In genomic region chr9:134378901-134379338, GRCh38 we compare ENCODE assay signal across 9 cellular contexts. TPM values are rescaled to one million over a fixed set of nuclear protein-coding genes. Genes with fewer than 3 reads are reported as not detected.
DNase-seq lines count a peak whose midpoint lies in the region; ATAC-seq and TF ChIP-seq lines count a peak whose summit lies in the region.
"Had no signal": no experiment of that assay in that cellular context is flagged by ENCODE, and none has a peak within 500 bp of the region (broad histone marks: within the 10 kb centered on the region; RNA-seq: fewer than 3 reads in every experiment).

No MANE protein-coding gene starts in this region.

- CTCF ChIA-PET in GM10248 (lab: Yijun Ruan, JAX) = interaction anchor here (0.9 to 2.4 kb wide), 3 partner anchors 13 to 70 kb away, joined by 3 to 7 read pairs (median 5); no protein-coding TSS in a partner anchor

- H3K27me3 Mint-ChIP-seq in activated T-helper 17 cell treated with anti-CD3 and anti-CD28 coated beads, Interleukin-2, amount 50 U/mL, for 72 hours = no peaks in the 10 kb centered on the region

- no peak overlapping the region for H2AFZ ChIP-seq in GM23248

- no peaks in the 10 kb centered on the region for H3K9me2 ChIP-seq in GM23248 (ENCODE audit: insufficient read depth)

- H3K4me2 ChIP-seq in GM23248 (ENCODE audit: unreplicated experiment) = peak overlapping the region; percentile 1

- no peaks in the 10 kb centered on the region for H3F3A ChIP-seq in GM23248 (ENCODE audit: insufficient read depth)

- TF ChIP-seq POLR2A in heart left ventricle (IDR thresholded peaks at IDR 0.05) = no peak

- peaks cover 13% of the 10 kb centered on the region for H3K4me1 Mint-ChIP-seq in activated T-helper 17 cell treated with anti-CD3 and anti-CD28 coated beads, Interleukin-2, amount 50 U/mL, for 72 hours

- H3K36me3 ChIP-seq in GM23248 (ENCODE audit: low read depth) (no peaks in the 10 kb centered on the region), WERI-Rb-1 (no peaks in the 10 kb centered on the region), heart left ventricle (no peaks in the 10 kb centered on the region), skeletal muscle tissue (ENCODE audit: control insufficient read depth in 3 of 3, insufficient read depth in 3 of 3, low read length in 3 of 3) (no peaks in the 10 kb centered on the region)

- 36 to 41% methylated on average over 10 to 11 of the region's 11 CpGs for WGBS in GM23248 (ENCODE audit: low coverage in 1 of 2, low lambda C conversion rate in 2 of 2, missing lambda C conversion rate in 2 of 2), 2 experiments
- WGBS in heart left ventricle, 4 donors = 21 to 26% (median 24%) methylated on average over 11 of the region's 11 CpGs; no CpG with 5 or more reads in 1 of the 4 donors

- H3K9me3 Mint-ChIP-seq in activated T-helper 17 cell treated with anti-CD3 and anti-CD28 coated beads, Interleukin-2, amount 50 U/mL, for 72 hours = no peaks in the 10 kb centered on the region

- no peaks in the 10 kb centered on the region for H3K36me3 Mint-ChIP-seq in activated T-helper 17 cell treated with anti-CD3 and anti-CD28 coated beads, Interleukin-2, amount 50 U/mL, for 72 hours (ENCODE audit: low read depth)

- H3K27ac Mint-ChIP-seq in activated T-helper 17 cell treated with anti-CD3 and anti-CD28 coated beads, Interleukin-2, amount 50 U/mL, for 72 hours = no peak overlapping the region

- H3K27me3 ChIP-seq in GM23248 (replicated peaks; ENCODE audit: insufficient read depth) (no peaks in the 10 kb centered on the region), WERI-Rb-1 (ENCODE audit: insufficient read depth, low read depth, severe bottlenecking) (no peaks in the 10 kb centered on the region), heart left ventricle (no peaks in the 10 kb centered on the region), skeletal muscle tissue (ENCODE audit: control insufficient read depth in 3 of 3, insufficient read depth in 3 of 3, low read length in 3 of 3) (no peaks in the 10 kb centered on the region)

- intact Hi-C loops in heart left ventricle (cut with DNase I) = loop anchor here in 5 of 10 donors (5.0 to 10.0 kb wide), 4 partner anchors 37 to 56 kb away; no protein-coding TSS in a partner anchor

- H3K4me3 ChIP-seq in GM23248 = no peak overlapping the region
- H3K4me3 ChIP-seq in WERI-Rb-1 (ENCODE audit: low read depth, low read length) = no peak overlapping the region
- H3K4me3 ChIP-seq in heart left ventricle = peak overlapping the region in 1 of 12 donors; percentile 9
- peak overlapping the region; percentile 36 to 58 (median 43) for H3K4me3 ChIP-seq in skeletal muscle tissue (ENCODE audit: low read length in 3 of 3)

- H3K79me2 ChIP-seq in GM23248 (ENCODE audit: insufficient read depth) = peaks cover 99% of the 10 kb centered on the region

- H3K9me3 ChIP-seq in GM23248 (ENCODE audit: low read depth) (no peaks in the 10 kb centered on the region), WERI-Rb-1 (ENCODE audit: severe bottlenecking) (no peaks in the 10 kb centered on the region), heart left ventricle (no peaks in the 10 kb centered on the region), skeletal muscle tissue (ENCODE audit: control insufficient read depth in 3 of 3, low read length in 3 of 3) (no peaks in the 10 kb centered on the region)

- H3K9ac ChIP-seq in GM23248 (no peak overlapping the region), skeletal muscle tissue (ENCODE audit: low read depth in 1 of 3, low read length in 3 of 3) (peak overlapping the region; percentile 15 to 98 (median 77))

- TF ChIP-seq CTCF in WERI-Rb-1 (IDR thresholded peaks at IDR 0.05; ENCODE audit: low read depth, low read length) (no peak), heart left ventricle (IDR thresholded peaks at IDR 0.05) (no peak), GM10248 (IDR thresholded peaks at IDR 0.05; ENCODE audit: control extremely low read depth, extremely low read depth, low read depth, missing control alignments) (no peak)

- POLR2A ChIA-PET in GM10248 (lab: Yijun Ruan, JAX) = no interaction called here

- H3K4me3 Mint-ChIP-seq in activated T-helper 17 cell treated with anti-CD3 and anti-CD28 coated beads, Interleukin-2, amount 50 U/mL, for 72 hours = no peak overlapping the region

- H3K4me1 ChIP-seq in GM23248 (ENCODE audit: insufficient read depth) (peaks cover 16% of the 10 kb centered on the region), heart left ventricle (peaks cover 57 to 100% (median 99%) of the 10 kb centered on the region in 12 donors), skeletal muscle tissue (ENCODE audit: control insufficient read depth in 3 of 3, insufficient read depth in 3 of 3, low read length in 3 of 3) (peaks cover 90 to 99% (median 97%) of the 10 kb centered on the region in 3 donors)

- in situ Hi-C loops in GM23248 (cut with MboI) = no loop called here

- DNase-seq in GM23248 (peak; percentile 71), WERI-Rb-1 (peak; percentile 72), heart left ventricle (peak in 3 of 5 donors; percentile 69 to 80 (median 74)), inferior parietal cortex (ENCODE audit: extremely low spot score) (no peak), GM10248 (ENCODE audit: extremely low spot score) (no peak)
- DNase-seq: stimulated activated CD4-positive, alpha-beta T cell treated with anti-CD3 and anti-CD28 coated beads, Interleukin-4, amount 100 ng/mL, for 4 hours had no signal

- peaks cover 7% of the 10 kb centered on the region; the same call in 1 of the 2 replicates for H4K20me1 ChIP-seq in GM23248 (ENCODE audit: insufficient read depth)

- ATAC-seq in heart left ventricle (peak; percentile 21 to 54 (median 33)), HG03565 (IDR thresholded peaks at IDR 0.05; ENCODE audit: unreplicated experiment) (no peak)
- no peak for ATAC-seq in activated T-helper 17 cell treated with anti-CD3 and anti-CD28 coated beads, Interleukin-2, amount 50 U/mL, for 72 hours (replicated peaks)

- H3K27ac ChIP-seq in GM23248 = no peak overlapping the region
- H3K27ac ChIP-seq in WERI-Rb-1 = no peak overlapping the region; the same call in 1 of the 2 replicates
- H3K27ac ChIP-seq in heart left ventricle = peak overlapping the region in 11 of 12 donors; percentile 11 to 95 (median 76)
- peak overlapping the region; percentile 70 for H3K27ac ChIP-seq in skeletal muscle tissue (ENCODE audit: low read depth, low read length)

RNA-seq across cellular contexts. Expression of gene RXRA, which starts 52.7 kb away (rescaled TPM):
- total RNA-seq in GM23248 (2014; rRNA removed; shearing (Covaris generic)) = 26.1 and 34.8 TPM in 2 replicates
- 3.5 and 3.9 TPM in 2 replicates for polyA plus RNA-seq in GM23248 (2016; fragmentation: Nextera tagmentation; extraction: Ambion mirVana)
- total RNA-seq in heart left ventricle = 10 to 100 TPM; 45.5 to 87.9 (median 52.9) TPM
- 10 to 100 TPM; 54.9 to 55.8 TPM for polyA plus RNA-seq in heart left ventricle
- total RNA-seq in skeletal muscle tissue = 11.5 TPM
- total RNA-seq in activated T-helper 17 cell treated with anti-CD3 and anti-CD28 coated beads, Interleukin-2, amount 50 U/mL, for 72 hours = 10 to 100 TPM in 1 of 2 donors, 1 to 10 TPM in 1; 4.2 to 41.6 TPM

Comparison
In these comparisons a context has a peak if more than half of its experiments do, and no peak if none do; other contexts are left out.
1. DNase-seq: peak in GM23248 (single experiment), WERI-Rb-1 (single experiment) and heart left ventricle (3 of 5); none in inferior parietal cortex (single experiment) and GM10248 (single experiment).
2. H3K27ac ChIP-seq: peak in heart left ventricle (11 of 12) and skeletal muscle tissue (single experiment); none in GM23248 (single experiment) and WERI-Rb-1 (single experiment).
3. H3K4me3 ChIP-seq: peak in skeletal muscle tissue (3 of 3); none in GM23248 (single experiment) and WERI-Rb-1 (single experiment).
4. ATAC-seq: peak in heart left ventricle (4 of 4); none in HG03565 (single experiment) and activated T-helper 17 cell treated with anti-CD3 and anti-CD28 coated beads, Interleukin-2, amount 50 U/mL, for 72 hours (single experiment).